Comparison of ENCODE assay signal across 18 cellular contexts in genomic region chr7:108132551-108133265, GRCh38. TPM values are rescaled to one million over a fixed set of nuclear protein-coding genes. Genes with fewer than 3 reads are reported as not detected.
DNase-seq lines count a peak whose midpoint lies in the region; ATAC-seq and TF ChIP-seq lines count a peak whose summit lies in the region.
"Had no signal": no experiment of that assay in that cellular context is flagged by ENCODE, and none has a peak within 500 bp of the region (broad histone marks: within the 10 kb centered on the region; RNA-seq: fewer than 3 reads in every experiment).

No MANE protein-coding gene starts in this region.

- ATAC-seq in GM18867 (IDR thresholded peaks at IDR 0.05; ENCODE audit: unreplicated experiment) (no peak), HG02678 (IDR thresholded peaks at IDR 0.05; ENCODE audit: unreplicated experiment) (no peak)
- ATAC-seq: activated CD4-positive, CD25-positive, alpha-beta regulatory T cell treated with anti-CD3 and anti-CD28 coated beads, Interleukin-2, amount 50 U/mL, for 24 hours; effector memory CD8-positive, alpha-beta T cell; mucosa of descending colon; T-helper 17 cell had no signal

- no peaks in the 10 kb centered on the region for H3K4me1 ChIP-seq in breast epithelium

- DNase-seq in NCI-H146 (lab: John Stamatoyannopoulos, UW) (peak; percentile 11), NCI-H146 treated with DMSO at 0.1 percent for 48 hours (lab: John Stamatoyannopoulos, UW; ENCODE audit: unreplicated experiment) (no peak), breast epithelium (ENCODE audit: low spot score in 2 of 2) (no peak), iris pigment epithelial cell (ENCODE audit: low read depth) (peak; percentile 27), NCI-H2196 treated with DMSO at 0.1 percent for 48 hours (lab: John Stamatoyannopoulos, UW; ENCODE audit: unreplicated experiment) (no peak), NCI-H2227 treated with DMSO at 0.1 percent for 48 hours (lab: John Stamatoyannopoulos, UW) (no peak)
- DNase-seq: activated naive CD4-positive, alpha-beta T cell; DMS79; effector memory CD8-positive, alpha-beta T cell; H7; kidney; mucosa of descending colon; NCI-H446 treated with DMSO at 0.1 percent for 48 hours had no signal

- H3K36me3 ChIP-seq in breast epithelium, result no peaks in the 10 kb centered on the region

- no peaks in the 10 kb centered on the region for H3K9me3 ChIP-seq in breast epithelium
- H3K9me3 ChIP-seq: mucosa of descending colon had no signal

- intact Hi-C loops in breast epithelium (cut with DNase I; ENCODE audit: low total_unique reads), result no loop called here

- no peaks in the 10 kb centered on the region for H3K27me3 ChIP-seq in breast epithelium

- no peak for TF ChIP-seq POLR2A in breast epithelium (IDR thresholded peaks at IDR 0.05)

- peak overlapping the region; percentile 38 to 77 for H3K27ac ChIP-seq in breast epithelium
- H3K27ac ChIP-seq: 22Rv1 had no signal

- H3K4me3 ChIP-seq in breast epithelium, result no peak overlapping the region
- H3K4me3 ChIP-seq: mucosa of descending colon had no signal

- TF ChIP-seq CTCF in breast epithelium (IDR thresholded peaks at IDR 0.05), result no peak

RNA-seq across cellular contexts. Expression of gene LAMB4, which starts 2.5 kb away (rescaled TPM):
- total RNA-seq in breast epithelium, result under 1 TPM; 0.29 to 0.98 (median 0.48) TPM
- total RNA-seq: H7, T-helper 17 cell had no signal

Comparison
In these comparisons a context has a peak if more than half of its experiments do, and no peak if none do; other contexts are left out.
1. DNase-seq: peak in NCI-H146 (single experiment) and iris pigment epithelial cell (single experiment); none in NCI-H146 treated with DMSO at 0.1 percent for 48 hours (single experiment), breast epithelium (0 of 2), NCI-H2196 treated with DMSO at 0.1 percent for 48 hours (single experiment) and NCI-H2227 treated with DMSO at 0.1 percent for 48 hours (single experiment).